In the genomic region with DNA sequence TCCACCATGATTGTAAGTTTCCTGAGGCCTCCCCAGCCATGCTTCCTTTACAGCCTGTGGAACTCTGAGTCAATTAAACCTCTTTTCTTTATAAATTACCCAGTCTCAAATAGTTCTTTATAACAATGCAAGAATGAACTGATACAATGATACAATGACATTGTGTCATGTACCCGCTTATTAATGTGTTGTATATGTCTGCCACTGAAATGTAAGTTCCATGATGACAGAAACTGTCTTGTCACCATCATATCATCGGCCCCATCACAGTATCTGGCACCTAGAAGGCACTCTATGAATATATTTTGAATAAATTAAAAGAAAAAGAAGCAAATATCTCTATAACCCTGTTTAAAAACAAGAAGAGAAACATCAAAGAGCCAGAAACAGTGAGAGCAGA, we compare ENCODE assay signal across 34 cellular contexts.
"Had no signal": no experiment of that assay in that cellular context is flagged by ENCODE, and none has a peak within 500 bp of the region (broad histone marks: within the 10 kb centered on the region; RNA-seq: fewer than 3 reads in every experiment).

No MANE protein-coding gene starts in this region.

- H3K36me3 ChIP-seq: MG63 had no signal

- H3K9ac ChIP-seq: KMS-11 had no signal

- DNase-seq: Karpas-422, Kasumi-1, MG63, MM.1S, MV-4-11, NCI-H1048, NCI-H1092, NCI-H1092 treated with DMSO at 0.1 percent for 48 hours, NCI-H1105, NCI-H1105 treated with DMSO at 0.1 percent for 48 hours, NCI-H1417, NCI-H1417 treated with DMSO at 0.1 percent for 48 hours, NCI-H1436, NCI-H1436 treated with DMSO at 0.1 percent for 48 hours, NCI-H146, NCI-H1694, NCI-H1694 treated with DMSO at 0.1 percent for 48 hours, NCI-H187, NCI-H187 treated with DMSO at 0.1 percent for 48 hours, NCI-H1930, NCI-H2029, NCI-H2029 treated with DMSO at 0.1 percent for 48 hours, NCI-H2081, NCI-H2081 treated with DMSO at 0.1 percent for 48 hours, NCI-H2107, NCI-H2171, NCI-H2171 treated with DMSO at 0.1 percent for 48 hours, NCI-H2227 treated with DMSO at 0.1 percent for 48 hours, NCI-H226, NCI-H345, NCI-H446, NCI-H446 treated with DMSO at 0.1 percent for 48 hours, NCI-H510A had no signal

- H3K9me3 ChIP-seq: MG63 had no signal

- H3K4me2 ChIP-seq: KMS-11 had no signal

- H3K27ac ChIP-seq: KMS-11 had no signal

- H3K27me3 ChIP-seq: MG63 had no signal

- H3K4me3 ChIP-seq: MG63 had no signal
